Comparison of ENCODE assay signal across 32 cellular contexts in genomic region chr20:8118735-8119134, GRCh38.
"Had no signal": no experiment of that assay in that cellular context is flagged by ENCODE, and none has a peak within 500 bp of the region (broad histone marks: within the 10 kb centered on the region; RNA-seq: fewer than 3 reads in every experiment).

No MANE protein-coding gene starts in this region.

- FAIRE-seq: astrocyte had no signal

- H3K27ac ChIP-seq: body of pancreas, breast epithelium, KMS-11, SJSA1, WERI-Rb-1 had no signal

- DNase-seq: activated CD4-positive, alpha-beta memory T cell treated with anti-CD3 and anti-CD28 coated beads, Interleukin-2, amount 10 ng/mL, durations not matched to agents 7 days and 5 days; activated CD4-positive, alpha-beta T cell treated with anti-CD3 and anti-CD28 coated beads for 1 hour; activated CD4-positive, alpha-beta T cell treated with anti-CD3 and anti-CD28 coated beads for 48 hours; activated CD4-positive, CD25-positive, alpha-beta regulatory T cell; activated CD8-positive, alpha-beta memory T cell treated with anti-CD3 and anti-CD28 coated beads for 24 hours; activated CD8-positive, alpha-beta memory T cell treated with anti-CD3 and anti-CD28 coated beads, Interleukin-2, amount 10 ng/mL, durations not matched to agents 7 days and 5 days; activated CD8-positive, alpha-beta memory T cell treated with anti-CD3 and anti-CD28 coated beads, Interleukin-2, amount 50 U/mL, for 48 hours; activated effector memory CD4-positive, alpha-beta T cell treated with Interleukin-2 at 50 U/mL for 16 hours; activated naive CD4-positive, alpha-beta T cell treated with anti-CD3 and anti-CD28 coated beads, Interleukin-2, amount 50 U/mL, for 16 hours; activated naive CD8-positive, alpha-beta T cell treated with anti-CD3 and anti-CD28 coated beads for 36 hours; activated T-cell treated with anti-CD3 and anti-CD28 coated beads, Interleukin-2, amount 50 U/mL, for 48 hours; body of pancreas; caudate nucleus; MM.1S; MV-4-11; NCI-H1092; NCI-H1436 treated with DMSO at 0.1 percent for 48 hours; NCI-H1694 treated with DMSO at 0.1 percent for 48 hours; NCI-H2029; NCI-H345; NCI-H524 treated with DMSO at 0.1 percent for 48 hours; SHP77 treated with DMSO at 0.1 percent for 48 hours; SW 1271; T-helper 1 cell; T-helper 2 cell; T-helper 9 cell; WERI-Rb-1 had no signal

- H3K4me1 Mint-ChIP-seq: activated CD4-positive, alpha-beta memory T cell treated with anti-CD3 and anti-CD28 coated beads, Interleukin-2, amount 10 ng/mL, durations not matched to agents 7 days and 5 days; activated CD8-positive, alpha-beta memory T cell treated with anti-CD3 and anti-CD28 coated beads, Interleukin-2, amount 10 ng/mL, durations not matched to agents 7 days and 5 days; activated naive CD8-positive, alpha-beta T cell treated with anti-CD3 and anti-CD28 coated beads for 36 hours had no signal

- ATAC-seq: activated CD8-positive, alpha-beta memory T cell treated with anti-CD3 and anti-CD28 coated beads, Interleukin-2, amount 10 ng/mL, durations not matched to agents 7 days and 5 days; body of pancreas; Panc1 had no signal

- H3K9me3 ChIP-seq: body of pancreas, breast epithelium, SJSA1 had no signal

- H3K36me3 ChIP-seq: breast epithelium, SJSA1, WERI-Rb-1 had no signal

- H3K4me3 ChIP-seq: body of pancreas, breast epithelium, SJSA1 had no signal

- H3K27ac Mint-ChIP-seq: activated CD4-positive, alpha-beta memory T cell treated with anti-CD3 and anti-CD28 coated beads, Interleukin-2, amount 10 ng/mL, durations not matched to agents 7 days and 5 days; activated CD8-positive, alpha-beta memory T cell treated with anti-CD3 and anti-CD28 coated beads, Interleukin-2, amount 10 ng/mL, durations not matched to agents 7 days and 5 days; activated naive CD8-positive, alpha-beta T cell treated with anti-CD3 and anti-CD28 coated beads for 36 hours had no signal

- H3K4me3 Mint-ChIP-seq: activated CD4-positive, alpha-beta memory T cell treated with anti-CD3 and anti-CD28 coated beads, Interleukin-2, amount 10 ng/mL, durations not matched to agents 7 days and 5 days; activated CD8-positive, alpha-beta memory T cell treated with anti-CD3 and anti-CD28 coated beads, Interleukin-2, amount 10 ng/mL, durations not matched to agents 7 days and 5 days; activated naive CD8-positive, alpha-beta T cell treated with anti-CD3 and anti-CD28 coated beads for 36 hours had no signal

- H3K4me1 ChIP-seq: body of pancreas, breast epithelium, SJSA1 had no signal

- H3K36me3 Mint-ChIP-seq: activated CD8-positive, alpha-beta memory T cell treated with anti-CD3 and anti-CD28 coated beads, Interleukin-2, amount 10 ng/mL, durations not matched to agents 7 days and 5 days; activated naive CD8-positive, alpha-beta T cell treated with anti-CD3 and anti-CD28 coated beads for 36 hours had no signal

- H3K9me3 Mint-ChIP-seq: activated CD4-positive, alpha-beta memory T cell treated with anti-CD3 and anti-CD28 coated beads, Interleukin-2, amount 10 ng/mL, durations not matched to agents 7 days and 5 days; activated naive CD8-positive, alpha-beta T cell treated with anti-CD3 and anti-CD28 coated beads for 36 hours had no signal

- H3K27me3 ChIP-seq: body of pancreas, breast epithelium, SJSA1 had no signal
